Comparison of ENCODE assay signal across 9 cellular contexts in genomic region chr19:38674388-38675133, GRCh38. TPM values are rescaled to one million over a fixed set of nuclear protein-coding genes. Genes with fewer than 3 reads are reported as not detected.
A peak's percentile ranks its signal among the peaks of the same experiment; 100 is the strongest.
DNase-seq lines count a peak whose midpoint lies in the region; ATAC-seq and TF ChIP-seq lines count a peak whose summit lies in the region.
"Had no signal": no experiment of that assay in that cellular context is flagged by ENCODE, and none has a peak within 500 bp of the region (broad histone marks: within the 10 kb centered on the region; RNA-seq: fewer than 3 reads in every experiment).

No MANE protein-coding gene starts in this region.

- peaks cover 90% of the 10 kb centered on the region for H4K20me1 ChIP-seq in SK-N-SH (ENCODE audit: insufficient read depth)

- no peak overlapping the region for H2AFZ ChIP-seq in SK-N-SH (ENCODE audit: low read depth)

- DNase-seq in SK-N-SH (no peak), endodermal cell (no peak), D341Med (ENCODE audit: low spot score) (no peak), H4 (ENCODE audit: low spot score) (no peak)
- no peak for DNase-seq in naive thymus-derived CD4-positive, alpha-beta T cell
- no peak for DNase-seq in effector CD4-positive, alpha-beta T cell
- DNase-seq: NCI-H345 had no signal

- peaks cover 97% of the 10 kb centered on the region for H3K79me2 ChIP-seq in SK-N-SH (ENCODE audit: insufficient read depth)

- POLR2A ChIA-PET in SK-N-SH (lab: Yijun Ruan, JAX), result no interaction called here
- POLR2A ChIA-PET in naive thymus-derived CD4-positive, alpha-beta T cell (lab: Charles Lee), result interaction anchor here (0.6 kb wide), 1 partner anchor 893 kb away, joined by 3 read pairs; no protein-coding TSS in a partner anchor

- no peak overlapping the region for H3K4me3 Mint-ChIP-seq in endodermal cell
- no peak overlapping the region for H3K4me3 Mint-ChIP-seq in naive thymus-derived CD4-positive, alpha-beta T cell

- H3K27me3 ChIP-seq in SK-N-SH (ENCODE audit: insufficient read depth) (no peaks in the 10 kb centered on the region), endodermal cell (ENCODE audit: control insufficient read depth, insufficient read depth, low read length, poor library complexity, severe bottlenecking) (no peaks in the 10 kb centered on the region)
- peaks cover 0 to 3% of the 10 kb centered on the region in 2 donors for H3K27me3 ChIP-seq in naive thymus-derived CD4-positive, alpha-beta T cell (ENCODE audit: control insufficient read depth in 2 of 2, insufficient read depth in 2 of 2, low read length in 2 of 2)

- H3K36me3 ChIP-seq in SK-N-SH (replicated peaks in 1 of 2; ENCODE audit: control insufficient read depth in 1 of 2, insufficient read depth in 2 of 2, low read length in 1 of 2) (peaks cover 5 to 18% of the 10 kb centered on the region in 2 experiments), endodermal cell (ENCODE audit: control insufficient read depth, insufficient read depth, low read length) (peaks cover 32% of the 10 kb centered on the region), urinary bladder (ENCODE audit: insufficient read depth) (no peaks in the 10 kb centered on the region)
- H3K36me3 ChIP-seq in naive thymus-derived CD4-positive, alpha-beta T cell (ENCODE audit: control insufficient read depth in 2 of 3, insufficient read depth in 3 of 3, low read length in 3 of 3), result no peaks in the 10 kb centered on the region

- intact Hi-C loops in naive thymus-derived CD4-positive, alpha-beta T cell (cut with micrococcal nuclease), result no loop called here

- H3K9ac ChIP-seq in SK-N-SH (no peak overlapping the region), endodermal cell (ENCODE audit: extremely low read depth, low read length, poor library complexity, severe bottlenecking) (no peak overlapping the region)

- H3K4me1 Mint-ChIP-seq in endodermal cell, result peaks cover 57% of the 10 kb centered on the region
- peaks cover 28 to 81% (median 43%) of the 10 kb centered on the region in 7 donors for H3K4me1 Mint-ChIP-seq in naive thymus-derived CD4-positive, alpha-beta T cell

- H3K4me2 ChIP-seq in SK-N-SH, result no peak overlapping the region

- H3K9me2 ChIP-seq in SK-N-SH, result no peaks in the 10 kb centered on the region

- H3K9me3 ChIP-seq in SK-N-SH (no peaks in the 10 kb centered on the region), endodermal cell (ENCODE audit: control insufficient read depth, low read length) (no peaks in the 10 kb centered on the region)
- no peaks in the 10 kb centered on the region for H3K9me3 ChIP-seq in naive thymus-derived CD4-positive, alpha-beta T cell (ENCODE audit: control insufficient read depth in 2 of 3, low read length in 3 of 3)

- ATAC-seq in SK-N-SH treated with all-trans-retinoic acid at 6 μM for 48 hours, result no peak
- peak; percentile 45 for ATAC-seq in naive thymus-derived CD4-positive, alpha-beta T cell

- H3K27me3 Mint-ChIP-seq in endodermal cell (ENCODE audit: insufficient read depth), result no peaks in the 10 kb centered on the region
- H3K27me3 Mint-ChIP-seq in naive thymus-derived CD4-positive, alpha-beta T cell, result peaks cover 0 to 7% (median 0%) of the 10 kb centered on the region in 5 donors

- H3K4me3 ChIP-seq in SK-N-SH (ENCODE audit: low read depth in 2 of 2, low read length in 1 of 2) (no peak overlapping the region), endodermal cell (ENCODE audit: low read length) (no peak overlapping the region), urinary bladder (ENCODE audit: low read depth, low read length) (no peak overlapping the region)
- H3K4me3 ChIP-seq in naive thymus-derived CD4-positive, alpha-beta T cell (ENCODE audit: low read length), result no peak overlapping the region

- TF ChIP-seq CTCF in SK-N-SH (IDR thresholded peaks at IDR 0.05) (no peak), endodermal cell (conservative IDR thresholded peaks at IDR 0.05) (no peak)

- no peaks in the 10 kb centered on the region for H3K9me3 Mint-ChIP-seq in endodermal cell
- H3K9me3 Mint-ChIP-seq in naive thymus-derived CD4-positive, alpha-beta T cell, result no peaks in the 10 kb centered on the region

- TF ChIP-seq EP300 in SK-N-SH (IDR thresholded peaks at IDR 0.05; ENCODE audit: borderline replicate concordance in 1 of 2, low read depth in 1 of 2, low read length in 1 of 2), result no peak

- H3F3A ChIP-seq in SK-N-SH (replicated peaks; ENCODE audit: insufficient read depth), result peaks cover 28% of the 10 kb centered on the region

- peaks cover 7 to 24% of the 10 kb centered on the region in 2 experiments; a peak in 3 of 4 replicates for H3K4me1 ChIP-seq in SK-N-SH (ENCODE audit: control insufficient read depth in 1 of 2, insufficient read depth in 2 of 2, low read depth in 1 of 2, low read length in 1 of 2)
- peaks cover 16% of the 10 kb centered on the region for H3K4me1 ChIP-seq in endodermal cell (ENCODE audit: control insufficient read depth, insufficient read depth, low read length)
- peaks cover 8 to 70% of the 10 kb centered on the region in 2 donors for H3K4me1 ChIP-seq in naive thymus-derived CD4-positive, alpha-beta T cell (ENCODE audit: control insufficient read depth in 2 of 2, insufficient read depth in 2 of 2, low read length in 2 of 2)
- no peaks in the 10 kb centered on the region for H3K4me1 ChIP-seq in urinary bladder (ENCODE audit: insufficient read depth)

- H3K27ac ChIP-seq in SK-N-SH (ENCODE audit: low read depth in 2 of 2, low read length in 1 of 2) (peak overlapping the region; percentile 41 to 52; a peak in 2 of 4 replicates), endodermal cell (ENCODE audit: low read depth, low read length) (no peak overlapping the region), urinary bladder (ENCODE audit: low read depth) (peak overlapping the region; percentile 7)
- H3K27ac ChIP-seq in naive thymus-derived CD4-positive, alpha-beta T cell (ENCODE audit: low read depth, low read length), result no peak overlapping the region

- peak overlapping the region; percentile 54 for H3K27ac Mint-ChIP-seq in endodermal cell
- peak overlapping the region in 1 of 9 donors; percentile 65 for H3K27ac Mint-ChIP-seq in naive thymus-derived CD4-positive, alpha-beta T cell

- CTCF ChIA-PET in SK-N-SH (lab: Yijun Ruan, JAX), result no interaction called here
- CTCF ChIA-PET in naive thymus-derived CD4-positive, alpha-beta T cell (lab: Charles Lee), result no interaction called here

- WGBS in SK-N-SH (ENCODE audit: low lambda C conversion rate), result 96% methylated on average over 16 of the region's 16 CpGs
- WGBS in endodermal cell (ENCODE audit: insufficient coverage in 1 of 2, insufficient read length in 1 of 2), 2 experiments, result 90 to 92% methylated on average over 14 to 16 of the region's 16 CpGs
- WGBS in urinary bladder, result 45% methylated on average over 16 of the region's 16 CpGs

- no peak for TF ChIP-seq RAD21 in SK-N-SH (IDR thresholded peaks at IDR 0.05; ENCODE audit: low read length)

- H3K36me3 Mint-ChIP-seq in endodermal cell (ENCODE audit: low read depth), result peaks cover 22% of the 10 kb centered on the region
- H3K36me3 Mint-ChIP-seq in naive thymus-derived CD4-positive, alpha-beta T cell, result peaks cover 0 to 26% (median 17%) of the 10 kb centered on the region in 5 donors

TF ChIP-seq in SK-N-SH, 30 proteins besides CTCF, POLR2A, EP300 and RAD21:
- TF ChIP-seq MEF2A (IDR thresholded peaks at IDR 0.05; ENCODE audit: borderline replicate concordance, low read depth), result no peak
- no peak for TF ChIP-seq FOXJ3 (CRISPR knock-in tag; IDR thresholded peaks at IDR 0.05)
- TF ChIP-seq JUND (IDR thresholded peaks at IDR 0.05), result no peak
- no peak for TF ChIP-seq TAF1 (IDR thresholded peaks at IDR 0.05; ENCODE audit: borderline replicate concordance, low read depth, low read length)
- no peak for TF ChIP-seq SMC3 (IDR thresholded peaks at IDR 0.05; ENCODE audit: low read depth, low read length)

TF ChIP-seq in SK-N-SH treated with all-trans-retinoic acid at 6 μM for 48 hours, 23 proteins besides CTCF, POLR2A, EP300 and RAD21 (continues in another document):
- TF ChIP-seq ZFP3 (CRISPR knock-in tag; IDR thresholded peaks at IDR 0.05) (no peak), ZC3H10 (CRISPR knock-in tag; IDR thresholded peaks at IDR 0.05) (no peak)

RNA-seq across cellular contexts. Expression of gene ACTN4, which starts 27.1 kb away (rescaled TPM):
- polyA plus RNA-seq in SK-N-SH (2012; rRNA removed), result 494 and 598 TPM in 2 replicates
- polyA plus RNA-seq in SK-N-SH (2012; cell fraction: cytosol; rRNA removed), result 222 and 365 TPM in 2 replicates
- polyA plus RNA-seq in SK-N-SH (2012; cell fraction: nucleus; rRNA removed), result 687 and 951 TPM in 2 replicates
- 100 to 1,000 TPM; 378 to 437 TPM for total RNA-seq in endodermal cell
- 322 TPM for polyA plus RNA-seq in endodermal cell (2013, experiment 1 of 2)
- polyA plus RNA-seq in endodermal cell (2013, experiment 2 of 2), result 298 TPM
- 100 to 1,000 TPM in 2 of 5 experiments, 10 to 100 TPM in 3; 49.2 to 355 (median 54.4) TPM for total RNA-seq in naive thymus-derived CD4-positive, alpha-beta T cell
- polyA plus RNA-seq in naive thymus-derived CD4-positive, alpha-beta T cell, result 1 to 10 TPM; 2.8 to 3.9 TPM
- 140 TPM for total RNA-seq in urinary bladder
- polyA plus RNA-seq in urinary bladder, result 304 TPM
- total RNA-seq in H4 (2014; rRNA removed; shearing (Covaris generic)), result 157 and 262 TPM in 2 replicates

RNA-seq across cellular contexts. Expression of gene EIF3K, which starts 55.6 kb away (rescaled TPM):
- 405 and 484 TPM in 2 replicates for polyA plus RNA-seq in SK-N-SH (2012; rRNA removed)
- polyA plus RNA-seq in SK-N-SH (2012; cell fraction: cytosol; rRNA removed), result 274 and 343 TPM in 2 replicates
- 285 and 487 TPM in 2 replicates for polyA plus RNA-seq in SK-N-SH (2012; cell fraction: nucleus; rRNA removed)
- total RNA-seq in endodermal cell, result 100 to 1,000 TPM; 303 to 334 TPM
- polyA plus RNA-seq in endodermal cell (2013, experiment 1 of 2), result 248 TPM
- polyA plus RNA-seq in endodermal cell (2013, experiment 2 of 2), result 218 TPM
- total RNA-seq in naive thymus-derived CD4-positive, alpha-beta T cell, result 100 to 1,000 TPM; 294 to 405 (median 337) TPM
- 100 to 1,000 TPM; 424 to 437 TPM for polyA plus RNA-seq in naive thymus-derived CD4-positive, alpha-beta T cell
- total RNA-seq in urinary bladder, result 92.4 TPM
- polyA plus RNA-seq in urinary bladder, result 373 TPM
- 980 and 1,233 TPM in 2 replicates for total RNA-seq in H4 (2014; rRNA removed; shearing (Covaris generic))

RNA-seq across cellular contexts. Expression of gene MAP4K1, which starts 56.8 kb away (rescaled TPM):
- 0.31 and 0.37 TPM in 2 replicates for polyA plus RNA-seq in SK-N-SH (2012; rRNA removed)
- polyA plus RNA-seq in SK-N-SH (2012; cell fraction: cytosol; rRNA removed), result 0.10 and 0.20 TPM in 2 replicates
- 2.8 TPM in 2 replicates for polyA plus RNA-seq in SK-N-SH (2012; cell fraction: nucleus; rRNA removed)
- 10 to 100 TPM; 12.3 to 17.8 TPM for total RNA-seq in endodermal cell
- polyA plus RNA-seq in endodermal cell (2013, experiment 1 of 2), result 3.8 TPM
- 5.5 TPM for polyA plus RNA-seq in endodermal cell (2013, experiment 2 of 2)
- total RNA-seq in naive thymus-derived CD4-positive, alpha-beta T cell, result 100 to 1,000 TPM; 200 to 287 (median 235) TPM
- 100 to 1,000 TPM in 1 of 2 donors, 10 to 100 TPM in 1; 79.0 to 120 TPM for polyA plus RNA-seq in naive thymus-derived CD4-positive, alpha-beta T cell
- 2.2 TPM for total RNA-seq in urinary bladder
- polyA plus RNA-seq in urinary bladder, result 1.9 TPM
- 0.29 and 3.0 TPM in 2 replicates for total RNA-seq in H4 (2014; rRNA removed; shearing (Covaris generic))

Comparison
In these comparisons a context has a peak if more than half of its experiments do, and no peak if none do; other contexts are left out.
1. H3K27ac ChIP-seq: peak in SK-N-SH (2 of 2) and urinary bladder (single experiment); none in endodermal cell (single experiment) and naive thymus-derived CD4-positive, alpha-beta T cell (single experiment).
2. RNA of gene MAP4K1, which starts 56.8 kb away (total RNA-seq): 200 to 287 TPM in naive thymus-derived CD4-positive, alpha-beta T cell; 12.3 to 17.8 TPM in endodermal cell, 2.2 TPM in urinary bladder (single experiment) and 0.29 to 3.0 TPM in H4; every median in the first group is over 10 times any median in the second.